In genomic region chr4:150280081-150280950, GRCh38 we compare ENCODE assay signal across 11 cellular contexts.
A peak's percentile ranks its signal among the peaks of the same experiment; 100 is the strongest.
DNase-seq lines count a peak whose midpoint lies in the region; ATAC-seq and TF ChIP-seq lines count a peak whose summit lies in the region.
"Had no signal": no experiment of that assay in that cellular context is flagged by ENCODE, and none has a peak within 500 bp of the region (broad histone marks: within the 10 kb centered on the region; RNA-seq: fewer than 3 reads in every experiment).

No MANE protein-coding gene starts in this region.

- DNase-seq in cardiac muscle cell (ENCODE audit: low read depth in 1 of 2, low spot score in 1 of 2): peak in 1 of 2 donors; percentile 83
- DNase-seq in left ventricle myocardium inferior: no peak
- peak; percentile 79 for DNase-seq in adipocyte (ENCODE audit: low read depth)
- DNase-seq in islet precursor cell: peak; percentile 89
- no peak for DNase-seq in medulla oblongata (ENCODE audit: extremely low spot score)
- no peak for DNase-seq in NCI-H1436 (lab: John Stamatoyannopoulos, UW)
- DNase-seq: activated CD4-positive, alpha-beta T cell treated with anti-CD3 and anti-CD28 coated beads, Interleukin-2, amount 10 ng/mL, durations not matched to agents 24 days and 14 days; BE2C; NCI-H146 had no signal

- H3K36me3 ChIP-seq in cardiac muscle cell: no peaks in the 10 kb centered on the region
- H3K36me3 ChIP-seq in left ventricle myocardium inferior: peaks cover 46% of the 10 kb centered on the region
- peaks cover 6% of the 10 kb centered on the region for H3K36me3 ChIP-seq in adipocyte (ENCODE audit: control insufficient read depth, insufficient read depth, low read length, severe bottlenecking)

- ATAC-seq in GM19463 (IDR thresholded peaks at IDR 0.05; ENCODE audit: unreplicated experiment) (no peak), HG03342 (IDR thresholded peaks at IDR 0.05; ENCODE audit: unreplicated experiment) (no peak)

- intact Hi-C loops in left ventricle myocardium inferior (cut with micrococcal nuclease): no loop called here

- H3K9ac ChIP-seq in adipocyte (ENCODE audit: low read length): no peak overlapping the region

- H3K27me3 ChIP-seq in cardiac muscle cell (no peaks in the 10 kb centered on the region), left ventricle myocardium inferior (ENCODE audit: low read depth) (no peaks in the 10 kb centered on the region), adipocyte (replicated peaks; ENCODE audit: control insufficient read depth, insufficient read depth, low read length) (no peaks in the 10 kb centered on the region)
- H3K27me3 ChIP-seq: BE2C had no signal

- H3K27ac ChIP-seq in cardiac muscle cell: peak overlapping the region; percentile 16
- H3K27ac ChIP-seq in left ventricle myocardium inferior (replicated peaks): no peak overlapping the region

- peaks cover 9% of the 10 kb centered on the region for H3K4me1 ChIP-seq in cardiac muscle cell (ENCODE audit: low read depth)
- H3K4me1 ChIP-seq in left ventricle myocardium inferior: no peaks in the 10 kb centered on the region
- peaks cover 16% of the 10 kb centered on the region for H3K4me1 ChIP-seq in adipocyte (ENCODE audit: control insufficient read depth, insufficient read depth, low read length)

- H3K9me3 ChIP-seq in cardiac muscle cell (ENCODE audit: low read depth) (no peaks in the 10 kb centered on the region), left ventricle myocardium inferior (replicated peaks) (peaks cover 28% of the 10 kb centered on the region), adipocyte (ENCODE audit: control insufficient read depth, low read length) (no peaks in the 10 kb centered on the region)
- H3K9me3 ChIP-seq: BE2C had no signal

- TF ChIP-seq CTCF in cardiac muscle cell (IDR thresholded peaks at IDR 0.05; ENCODE audit: low read depth, low read length): no peak
- no peak for TF ChIP-seq CTCF in left ventricle myocardium inferior (IDR thresholded peaks at IDR 0.05; ENCODE audit: borderline replicate concordance)

- no peak overlapping the region for H3K4me3 ChIP-seq in cardiac muscle cell
- no peak overlapping the region for H3K4me3 ChIP-seq in left ventricle myocardium inferior
- H3K4me3 ChIP-seq in adipocyte (ENCODE audit: low read length): no peak overlapping the region

Comparison
In these comparisons a context has a peak if more than half of its experiments do, and no peak if none do; other contexts are left out.
1. DNase-seq: peak in adipocyte (single experiment) and islet precursor cell (single experiment); none in left ventricle myocardium inferior (single experiment), medulla oblongata (single experiment) and NCI-H1436 (single experiment).